In genomic region chr2:56191617-56192016, GRCh38 we compare ENCODE assay signal across 8 cellular contexts. TPM values are rescaled to one million over a fixed set of nuclear protein-coding genes. Genes with fewer than 3 reads are reported as not detected.
DNase-seq lines count a peak whose midpoint lies in the region; ATAC-seq and TF ChIP-seq lines count a peak whose summit lies in the region.

No MANE protein-coding gene starts in this region.

- H3F3A ChIP-seq in smooth muscle cell (ENCODE audit: low read depth) = no peaks in the 10 kb centered on the region

- no peak overlapping the region for H3K9ac ChIP-seq in smooth muscle cell (ENCODE audit: low read depth)

- peaks cover 13 to 22% of the 10 kb centered on the region in 2 donors for H3K27me3 Mint-ChIP-seq in CD4-positive, alpha-beta memory T cell

- BruUV-seq in Panc1 (replicated peaks; lab: Mats Ljungman, UMichigan) = no TSS peak

- no peaks in the 10 kb centered on the region for H3K36me3 ChIP-seq in H7 (replicated peaks; ENCODE audit: control insufficient read depth, insufficient read depth, low read length)
- no peaks in the 10 kb centered on the region for H3K36me3 ChIP-seq in Panc1 (ENCODE audit: control insufficient read depth, insufficient read depth, low read length)
- H3K36me3 ChIP-seq in smooth muscle cell (ENCODE audit: low read depth) = no peaks in the 10 kb centered on the region
- no peaks in the 10 kb centered on the region for H3K36me3 ChIP-seq in CD4-positive, alpha-beta memory T cell (ENCODE audit: insufficient read depth, low read length)

- no peak overlapping the region for H3K27ac Mint-ChIP-seq in CD4-positive, alpha-beta memory T cell

- no peaks in the 10 kb centered on the region for H3K79me2 ChIP-seq in smooth muscle cell (ENCODE audit: low read depth)

- no peak for DNase-seq in AG09319 (ENCODE audit: extremely low read depth, low read depth)
- peak; percentile 73 for DNase-seq in H7
- DNase-seq in Panc1 (ENCODE audit: low read depth, low spot score) = no peak
- peak in 1 of 2 donors; percentile 41 for DNase-seq in foreskin keratinocyte
- DNase-seq in smooth muscle cell (lab: John Stamatoyannopoulos, UW; ENCODE audit: unreplicated experiment) = no peak
- DNase-seq in inferior parietal cortex (ENCODE audit: extremely low spot score) = no peak
- DNase-seq in CD4-positive, alpha-beta memory T cell = no peak

- no peak overlapping the region for H3K4me3 Mint-ChIP-seq in CD4-positive, alpha-beta memory T cell

- CTCF ChIA-PET in Panc1 (lab: Charles Lee) = no interaction called here
- CTCF ChIA-PET in CD4-positive, alpha-beta memory T cell (lab: Charles Lee; ENCODE audit: partially characterized antibody) = interaction anchor here (1.3 kb wide), 1 partner anchor 8 kb away, joined by 6 read pairs; the partner anchor contains the start of gene CCDC85A

- POLR2A ChIA-PET in Panc1 (lab: Charles Lee) = no interaction called here
- POLR2A ChIA-PET in CD4-positive, alpha-beta memory T cell (lab: Charles Lee; ENCODE audit: partially characterized antibody) = no interaction called here

- H3K4me3 ChIP-seq in H7 (ENCODE audit: insufficient read depth, low read depth, low read length) = no peak overlapping the region
- no peak overlapping the region for H3K4me3 ChIP-seq in Panc1 (ENCODE audit: low read depth in 2 of 2, low read length in 2 of 2)
- H3K4me3 ChIP-seq in smooth muscle cell = no peak overlapping the region
- H3K4me3 ChIP-seq in CD4-positive, alpha-beta memory T cell (ENCODE audit: low read length in 2 of 2) = no peak overlapping the region

- H3K27ac ChIP-seq in Panc1 (ENCODE audit: low read length) (no peak overlapping the region), foreskin keratinocyte (no peak overlapping the region), smooth muscle cell (ENCODE audit: low read depth) (no peak overlapping the region)
- H3K27ac ChIP-seq in CD4-positive, alpha-beta memory T cell (ENCODE audit: low read depth, low read length) = no peak overlapping the region

- ATAC-seq in Panc1 = peak; percentile 86
- peak; percentile 90 for ATAC-seq in foreskin keratinocyte
- no peak for ATAC-seq in HG03175 (IDR thresholded peaks at IDR 0.05; ENCODE audit: unreplicated experiment)

- TF ChIP-seq CTCF in AG09319 (IDR thresholded peaks at IDR 0.05; ENCODE audit: low read depth, low read length) (peak; percentile 52), Panc1 (IDR thresholded peaks at IDR 0.05) (peak; percentile 76), foreskin keratinocyte (conservative IDR thresholded peaks at IDR 0.05) (peak; percentile 85), smooth muscle cell (IDR thresholded peaks at IDR 0.05; ENCODE audit: borderline replicate concordance, insufficient read depth, poor library complexity, severe bottlenecking) (peak; percentile 51)

- peaks cover 0 to 6% (median 2%) of the 10 kb centered on the region in 8 donors for H3K9me3 Mint-ChIP-seq in CD4-positive, alpha-beta memory T cell

- H3K4me1 ChIP-seq in Panc1 (ENCODE audit: control insufficient read depth, insufficient read depth, low read length) (no peaks in the 10 kb centered on the region), foreskin keratinocyte (no peaks in the 10 kb centered on the region), smooth muscle cell (ENCODE audit: low read depth) (no peaks in the 10 kb centered on the region)
- H3K4me1 ChIP-seq in CD4-positive, alpha-beta memory T cell (ENCODE audit: insufficient read depth, low read length) = no peaks in the 10 kb centered on the region

- no peaks in the 10 kb centered on the region for H3K36me3 Mint-ChIP-seq in CD4-positive, alpha-beta memory T cell

- no peaks in the 10 kb centered on the region for H3K9me3 ChIP-seq in Panc1 (ENCODE audit: control insufficient read depth, insufficient read depth, low read depth, low read length)
- no peaks in the 10 kb centered on the region for H3K9me3 ChIP-seq in smooth muscle cell (replicated peaks; ENCODE audit: low read depth)
- no peaks in the 10 kb centered on the region for H3K9me3 ChIP-seq in CD4-positive, alpha-beta memory T cell (ENCODE audit: control insufficient read depth in 1 of 2, low read length in 2 of 2)

- intact Hi-C loops in Panc1 (cut with micrococcal nuclease; ENCODE audit: unreplicated experiment) = no loop called here
- intact Hi-C loops in CD4-positive, alpha-beta memory T cell (cut with micrococcal nuclease) = no loop called here

- no peaks in the 10 kb centered on the region for H4K20me1 ChIP-seq in smooth muscle cell (ENCODE audit: low read depth)

- peaks cover 44% of the 10 kb centered on the region for H3K27me3 ChIP-seq in H7 (ENCODE audit: control insufficient read depth, insufficient read depth, low read length)
- peaks cover 10% of the 10 kb centered on the region for H3K27me3 ChIP-seq in Panc1 (ENCODE audit: control insufficient read depth, insufficient read depth, low read length)
- H3K27me3 ChIP-seq in foreskin keratinocyte = peaks cover 11% of the 10 kb centered on the region
- H3K27me3 ChIP-seq in smooth muscle cell (ENCODE audit: low read depth) = peaks cover 46% of the 10 kb centered on the region
- H3K27me3 ChIP-seq in CD4-positive, alpha-beta memory T cell (ENCODE audit: insufficient read depth, low read length) = peaks cover 4% of the 10 kb centered on the region

- H3K4me2 ChIP-seq in smooth muscle cell = no peak overlapping the region

- in situ Hi-C loops in Panc1 (cut with HindIII; ENCODE audit: low pct_unique_long_range_greater_than_20kb, low sequenced_read_pairs) = no loop called here

- no peaks in the 10 kb centered on the region for H3K4me1 Mint-ChIP-seq in CD4-positive, alpha-beta memory T cell

- no peak overlapping the region for H2AFZ ChIP-seq in smooth muscle cell (ENCODE audit: low read depth)

RNA-seq across cellular contexts. Expression of gene CCDC85A, which starts 7.8 kb away (rescaled TPM):
- 0.04 and 0.14 TPM in 2 replicates for total RNA-seq in H7 (2014; rRNA removed; shearing (Covaris generic))
- total RNA-seq in Panc1 (2021; ENCODE audit: unreplicated experiment) (0.05 TPM), foreskin keratinocyte (0.03 and 0.04 TPM in 2 replicates), smooth muscle cell (2.0 and 2.1 TPM in 2 replicates)
- polyA plus RNA-seq in Panc1 (2012; ENCODE audit: insufficient read length) = 0.07 TPM
- polyA plus RNA-seq in foreskin keratinocyte (0.02 TPM in 1 of 2 replicates, not detected in the other), smooth muscle cell (0.67 and 2.4 TPM in 2 replicates)
- total RNA-seq in CD4-positive, alpha-beta memory T cell = not detected
- not detected for polyA plus RNA-seq in CD4-positive, alpha-beta memory T cell
